ENCODE assay signal across 8 cellular contexts in the genomic region with DNA sequence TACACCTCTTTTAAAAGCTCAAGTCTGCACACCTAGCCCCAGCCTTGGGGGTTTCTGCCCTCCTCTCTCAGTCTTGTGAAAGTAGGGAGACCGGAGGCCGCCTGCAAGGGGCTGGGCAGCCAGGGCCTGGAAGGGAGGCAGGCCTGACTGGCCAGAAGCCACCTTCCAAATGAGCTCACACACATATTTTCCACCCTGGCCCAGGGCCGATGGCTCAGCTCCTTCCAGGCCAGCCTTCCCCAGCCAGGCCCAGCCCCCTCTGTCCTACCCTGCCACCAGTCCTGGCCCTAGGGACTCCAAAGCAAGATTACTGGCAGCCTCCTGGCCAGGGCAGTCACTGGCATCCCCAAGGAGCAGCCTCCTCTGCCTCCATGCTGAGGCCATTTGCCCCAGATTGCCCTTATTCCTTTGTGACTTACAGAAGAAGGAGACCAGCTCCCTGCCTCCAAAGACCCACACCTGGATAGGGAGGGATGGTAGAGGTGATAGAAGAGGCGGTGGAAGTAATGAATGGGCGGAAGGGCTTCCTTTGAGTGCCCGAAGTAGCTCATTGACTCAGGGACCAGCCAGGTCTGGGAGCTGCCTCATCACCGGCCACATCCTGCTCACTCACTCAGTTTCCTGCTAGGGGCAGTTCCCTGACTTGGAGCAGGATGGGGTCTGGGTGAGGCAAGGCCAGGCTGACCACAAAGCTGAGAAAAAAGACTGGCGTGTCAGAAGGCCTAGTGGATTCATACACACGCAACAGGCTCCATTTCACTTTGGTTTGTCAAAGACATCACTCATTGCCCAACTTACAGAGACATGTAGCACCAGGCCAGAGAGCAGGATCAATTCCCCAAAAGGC. TPM values are rescaled to one million over a fixed set of nuclear protein-coding genes. Genes with fewer than 3 reads are reported as not detected.
DNase-seq lines count a peak whose midpoint lies in the region; ATAC-seq and TF ChIP-seq lines count a peak whose summit lies in the region.

No MANE protein-coding gene starts in this region.

- no peak overlapping the region for H3K4me3 ChIP-seq in RWPE2 (ENCODE audit: severe bottlenecking)
- H3K4me3 ChIP-seq in CD8-positive, alpha-beta T cell (ENCODE audit: low read depth, low read length): no peak overlapping the region

- H3K27ac ChIP-seq in RWPE2 (ENCODE audit: poor library complexity, severe bottlenecking) (peak overlapping the region; percentile 97), epithelial cell of prostate (peak overlapping the region; percentile 98)
- no peak overlapping the region for H3K27ac ChIP-seq in CD8-positive, alpha-beta T cell (ENCODE audit: low read depth, low read length)

- H3K4me1 Mint-ChIP-seq in CD8-positive, alpha-beta T cell (ENCODE audit: low read depth): peaks cover 7% of the 10 kb centered on the region
- H3K4me1 Mint-ChIP-seq in type B pancreatic cell (ENCODE audit: unreplicated experiment): peaks cover 27% of the 10 kb centered on the region

- TF ChIP-seq CTCF in RWPE2 (IDR thresholded peaks at IDR 0.05; ENCODE audit: poor library complexity, severe bottlenecking): no peak
- TF ChIP-seq CTCF in CD8-positive, alpha-beta T cell (IDR thresholded peaks at IDR 0.05): no peak
- TF ChIP-seq CTCF in type B pancreatic cell (conservative IDR thresholded peaks at IDR 0.05): no peak

- CTCF ChIA-PET in CD8-positive, alpha-beta T cell (lab: Charles Lee): interaction anchor here (0.6 to 19.6 kb wide), 14 partner anchors 8 to 958 kb away, joined by 3 to 432 read pairs (median 3); a partner anchor contains a TSS

- no peaks in the 10 kb centered on the region for H3K27me3 ChIP-seq in RWPE2 (ENCODE audit: insufficient read depth, poor library complexity, severe bottlenecking)
- no peaks in the 10 kb centered on the region for H3K27me3 ChIP-seq in CD8-positive, alpha-beta T cell (ENCODE audit: insufficient read depth, low read length)

- ATAC-seq in RWPE2 (ENCODE audit: low read depth) (peak; percentile 62), GM18909 (IDR thresholded peaks at IDR 0.05; ENCODE audit: poor library complexity, unreplicated experiment) (no peak), GM18867 (IDR thresholded peaks at IDR 0.05; ENCODE audit: unreplicated experiment) (no peak)
- no peak for ATAC-seq in CD8-positive, alpha-beta T cell

- no peaks in the 10 kb centered on the region for H3K36me3 Mint-ChIP-seq in CD8-positive, alpha-beta T cell
- H3K36me3 Mint-ChIP-seq in type B pancreatic cell: no peaks in the 10 kb centered on the region

- H3K27me3 Mint-ChIP-seq in CD8-positive, alpha-beta T cell (ENCODE audit: low read depth): peaks cover 17% of the 10 kb centered on the region
- H3K27me3 Mint-ChIP-seq in type B pancreatic cell: no peaks in the 10 kb centered on the region

- intact Hi-C loops in CD8-positive, alpha-beta T cell (cut with DNase I, micrococcal nuclease): loop anchor here (5.0 to 10.0 kb wide), 2 partner anchors 264 to 856 kb away; a partner anchor contains a TSS

- H3K27ac Mint-ChIP-seq in CD8-positive, alpha-beta T cell: no peak overlapping the region
- H3K27ac Mint-ChIP-seq in type B pancreatic cell: no peak overlapping the region

- H3K9me3 ChIP-seq in RWPE2 (ENCODE audit: severe bottlenecking): no peaks in the 10 kb centered on the region
- no peaks in the 10 kb centered on the region for H3K9me3 ChIP-seq in CD8-positive, alpha-beta T cell (ENCODE audit: low read length)

- POLR2A ChIA-PET in CD8-positive, alpha-beta T cell (lab: Charles Lee): interaction anchor here (2.6 kb wide), 1 partner anchor 14 kb away, joined by 9 read pairs; a partner anchor contains a TSS

- DNase-seq in GM03348 (ENCODE audit: low spot score) (peak; percentile 90), RWPE2 (ENCODE audit: low spot score) (peak; percentile 91), epithelial cell of prostate (ENCODE audit: low read depth, low spot score) (peak; percentile 68), myocyte (ENCODE audit: low read depth) (peak; percentile 95), type B pancreatic cell (ENCODE audit: extremely low spot score, unreplicated experiment) (no peak)
- DNase-seq in CD8-positive, alpha-beta T cell: no peak

- H3K4me3 Mint-ChIP-seq in CD8-positive, alpha-beta T cell: no peak overlapping the region
- H3K4me3 Mint-ChIP-seq in type B pancreatic cell: no peak overlapping the region

- H3K9me3 Mint-ChIP-seq in CD8-positive, alpha-beta T cell: no peaks in the 10 kb centered on the region
- no peaks in the 10 kb centered on the region for H3K9me3 Mint-ChIP-seq in type B pancreatic cell

- H3K4me1 ChIP-seq in RWPE2 (ENCODE audit: insufficient read depth, poor library complexity, severe bottlenecking): peaks cover 64% of the 10 kb centered on the region
- peaks cover 6% of the 10 kb centered on the region for H3K4me1 ChIP-seq in CD8-positive, alpha-beta T cell (ENCODE audit: insufficient read depth, low read length)

- peaks cover 8% of the 10 kb centered on the region for H3K36me3 ChIP-seq in RWPE2 (ENCODE audit: low read depth)
- no peaks in the 10 kb centered on the region for H3K36me3 ChIP-seq in CD8-positive, alpha-beta T cell (ENCODE audit: insufficient read depth, low read length)

RNA-seq across cellular contexts. Expression of a gene that starts 14.8 kb away (rescaled TPM):
- total RNA-seq in myocyte: 423 and 532 TPM in 2 replicates
- 543 TPM for polyA plus RNA-seq in myocyte (2012)
- 1 to 10 TPM; 1.4 TPM for total RNA-seq in CD8-positive, alpha-beta T cell
- total RNA-seq in type B pancreatic cell (ENCODE audit: low replicate concordance): 115 and 137 TPM in 2 replicates

RNA-seq across cellular contexts. Expression of a gene that starts 20.4 kb away (rescaled TPM):
- total RNA-seq in myocyte (81.6 and 106 TPM in 2 replicates), type B pancreatic cell (ENCODE audit: low replicate concordance) (52.3 and 91.8 TPM in 2 replicates)
- polyA plus RNA-seq in myocyte (2012): 222 TPM
- 10 to 100 TPM; 37.1 to 39.2 TPM for total RNA-seq in CD8-positive, alpha-beta T cell

RNA-seq across cellular contexts. Expression of a gene that starts 21.5 kb away (rescaled TPM):
- total RNA-seq in myocyte (21.8 and 167 TPM in 2 replicates), type B pancreatic cell (ENCODE audit: low replicate concordance) (88.5 and 96.6 TPM in 2 replicates)
- 96.1 TPM for polyA plus RNA-seq in myocyte (2012)
- 10 to 100 TPM; 22.3 to 25.7 TPM for total RNA-seq in CD8-positive, alpha-beta T cell

RNA-seq across cellular contexts. Expression of a gene that starts 31.9 kb away (rescaled TPM):
- total RNA-seq in myocyte: 0.42 and 0.78 TPM in 2 replicates
- 0.33 TPM for polyA plus RNA-seq in myocyte (2012)
- total RNA-seq in CD8-positive, alpha-beta T cell: 1 to 10 TPM; 4.1 to 5.4 TPM
- 1.4 and 2.0 TPM in 2 replicates for total RNA-seq in type B pancreatic cell (ENCODE audit: low replicate concordance)

RNA-seq across cellular contexts. Expression of a gene that starts 35.9 kb away (rescaled TPM):
- total RNA-seq in myocyte (63.5 and 76.5 TPM in 2 replicates), type B pancreatic cell (ENCODE audit: low replicate concordance) (9.7 and 31.6 TPM in 2 replicates)
- polyA plus RNA-seq in myocyte (2012): 13.4 TPM
- under 1 TPM; 0.33 TPM for total RNA-seq in CD8-positive, alpha-beta T cell

Comparison
In these comparisons a context has a peak if more than half of its experiments do, and no peak if none do; other contexts are left out.
1. DNase-seq: peak in GM03348 (single experiment), RWPE2 (single experiment), epithelial cell of prostate (single experiment) and myocyte (single experiment); none in CD8-positive, alpha-beta T cell (0 of 7) and type B pancreatic cell (single experiment).
2. RNA of a gene that starts 14.8 kb away (total RNA-seq): 423 to 532 TPM in myocyte and 115 to 137 TPM in type B pancreatic cell; 1.4 TPM in CD8-positive, alpha-beta T cell; every median in the first group is over 10 times any median in the second.